In genomic region chr6:33696538-33697518, GRCh38 we compare ENCODE assay signal across 8 cellular contexts. TPM values are rescaled to one million over a fixed set of nuclear protein-coding genes. Genes with fewer than 3 reads are reported as not detected.
DNase-seq lines count a peak whose midpoint lies in the region; ATAC-seq and TF ChIP-seq lines count a peak whose summit lies in the region.
"Had no signal": no experiment of that assay in that cellular context is flagged by ENCODE, and none has a peak within 500 bp of the region (broad histone marks: within the 10 kb centered on the region; RNA-seq: fewer than 3 reads in every experiment).

No MANE protein-coding gene starts in this region.

- TF ChIP-seq CTCF in GM20000 (IDR thresholded peaks at IDR 0.05; ENCODE audit: extremely low read depth, missing control alignments) (no peak), astrocyte of the spinal cord (IDR thresholded peaks at IDR 0.05; ENCODE audit: low read depth, low read length) (no peak)

- peak; percentile 6 for ATAC-seq in left colon
- ATAC-seq in HG03139 (IDR thresholded peaks at IDR 0.05; ENCODE audit: unreplicated experiment), result no peak
- no peak for ATAC-seq in HG03520 (IDR thresholded peaks at IDR 0.05; ENCODE audit: unreplicated experiment)

- DNase-seq in GM20000 (ENCODE audit: low spot score) (peak; percentile 62), NCI-H226 (peak; percentile 58), astrocyte of the spinal cord (ENCODE audit: low read depth, low spot score) (peak; percentile 82), left colon (peak in 1 of 2 donors; percentile 22), NOMO-1 treated with dmso at 0.1 percent for 144 hours (lab: John Stamatoyannopoulos, UW; ENCODE audit: unreplicated experiment) (no peak)

- intact Hi-C loops in left colon (cut with DNase I, micrococcal nuclease), result no loop called here

- H3K4me3 ChIP-seq in astrocyte of the spinal cord (ENCODE audit: low read depth, low read length), result no peak overlapping the region

- in situ Hi-C loops in astrocyte of the spinal cord (cut with HindIII; ENCODE audit: low sequenced_read_pairs), result no loop called here

RNA-seq across cellular contexts. Expression of gene UQCC2, which starts 14.7 kb away (rescaled TPM):
- total RNA-seq in left colon, result 10 to 100 TPM; 40.5 to 52.6 TPM

RNA-seq across cellular contexts. Expression of gene IP6K3, which starts 49.9 kb away (rescaled TPM):
- 1 to 10 TPM in 1 of 2 donors, under 1 TPM in 1; 0.45 to 2.4 TPM for total RNA-seq in left colon
- total RNA-seq: T-helper 2 cell treated with Interferon-gamma antibody and Interleukin-4, amounts not matched to agents 100 ng/mL and 5 ng/mL, for 36 hours had no signal
